In genomic region chr14:82667006-82667405, GRCh38 we compare ENCODE assay signal across 29 cellular contexts.
DNase-seq lines count a peak whose midpoint lies in the region; ATAC-seq and TF ChIP-seq lines count a peak whose summit lies in the region.
"Had no signal": no experiment of that assay in that cellular context is flagged by ENCODE, and none has a peak within 500 bp of the region (broad histone marks: within the 10 kb centered on the region; RNA-seq: fewer than 3 reads in every experiment).

No MANE protein-coding gene starts in this region.

- peak overlapping the region; percentile 43 for H3K27ac ChIP-seq in left ventricle myocardium inferior (replicated peaks)
- H3K27ac ChIP-seq: neural progenitor cell, parathyroid adenoma, spleen had no signal

- DNase-seq in astrocyte of the spinal cord (ENCODE audit: low read depth, low spot score) (peak; percentile 22), fibroblast of gingiva (ENCODE audit: low read depth) (peak; percentile 6), left ventricle myocardium inferior (no peak), stromal cell of bone marrow (ENCODE audit: low read depth) (peak; percentile 23)
- DNase-seq: activated CD4-positive, alpha-beta T cell treated with anti-CD3 and anti-CD28 coated beads, Interleukin-2, amount 50 U/mL, for 48 hours; activated naive CD4-positive, alpha-beta T cell treated with Interleukin-2 at 50 U/mL for 16 hours; activated T-cell treated with anti-CD3 and anti-CD28 coated beads, Interleukin-2, amount 50 U/mL, for 48 hours; BE2C; CD8-positive, alpha-beta memory T cell; DMS 273 treated with DMSO at 0.1 percent for 48 hours; H9; immature natural killer cell; Karpas-422; left colon; NCI-H1436; NCI-H2081 treated with DMSO at 0.1 percent for 48 hours; NCI-H226; NCI-H69; PC-3; spleen; stimulated activated CD4-positive, alpha-beta T cell treated with anti-CD3 and anti-CD28 coated beads, Interleukin-2, amount 100 ng/mL, for 24 hours had no signal

- H3K4me3 ChIP-seq in astrocyte of the spinal cord (ENCODE audit: low read depth, low read length) (no peak overlapping the region), left ventricle myocardium inferior (no peak overlapping the region)
- H3K4me3 ChIP-seq: breast epithelium, neural progenitor cell, spleen had no signal

- in situ Hi-C loops in astrocyte of the spinal cord (cut with HindIII; ENCODE audit: low sequenced_read_pairs) = no loop called here

- H3K27me3 ChIP-seq in left ventricle myocardium inferior (ENCODE audit: low read depth) = no peaks in the 10 kb centered on the region
- H3K27me3 ChIP-seq: BE2C, breast epithelium, neural progenitor cell, spleen had no signal

- no peaks in the 10 kb centered on the region for H3K4me1 ChIP-seq in left ventricle myocardium inferior
- H3K4me1 ChIP-seq: BE2C, breast epithelium, neural progenitor cell, parathyroid adenoma, spleen had no signal

- TF ChIP-seq CTCF in astrocyte of the spinal cord (IDR thresholded peaks at IDR 0.05; ENCODE audit: low read depth, low read length) = no peak
- TF ChIP-seq CTCF in left ventricle myocardium inferior (IDR thresholded peaks at IDR 0.05; ENCODE audit: borderline replicate concordance) = no peak

- no peaks in the 10 kb centered on the region for H3K36me3 ChIP-seq in left ventricle myocardium inferior
- H3K36me3 ChIP-seq: BE2C, breast epithelium, neural progenitor cell, spleen had no signal

- H3K9me3 ChIP-seq in left ventricle myocardium inferior (replicated peaks) = peaks cover 3% of the 10 kb centered on the region
- H3K9me3 ChIP-seq: BE2C, breast epithelium had no signal

- ATAC-seq in GM18502 (IDR thresholded peaks at IDR 0.05; ENCODE audit: poor library complexity, unreplicated experiment) (no peak), HG02623 (IDR thresholded peaks at IDR 0.05; ENCODE audit: unreplicated experiment) (no peak), GM19463 (IDR thresholded peaks at IDR 0.05; ENCODE audit: unreplicated experiment) (no peak)
- ATAC-seq: activated CD4-positive, CD25-positive, alpha-beta regulatory T cell treated with anti-CD3 and anti-CD28 coated beads, Interleukin-2, amount 50 U/mL, for 24 hours; left colon; PC-3; SK-N-SH treated with all-trans-retinoic acid at 6 μM for 48 hours had no signal

- intact Hi-C loops in left ventricle myocardium inferior (cut with micrococcal nuclease) = no loop called here
